In genomic region chr7:151518105-151518780, GRCh38 we compare ENCODE assay signal across 8 cellular contexts. TPM values are rescaled to one million over a fixed set of nuclear protein-coding genes. Genes with fewer than 3 reads are reported as not detected.
DNase-seq lines count a peak whose midpoint lies in the region; ATAC-seq, FAIRE-seq and TF ChIP-seq lines count a peak whose summit lies in the region.

No MANE protein-coding gene starts in this region.

- H3K27me3 ChIP-seq in HepG2 (ENCODE audit: control insufficient read depth in 1 of 2, insufficient read depth in 2 of 2, low read length in 2 of 2): no peaks in the 10 kb centered on the region; a peak in 1 of 5 replicates

- BruUV-seq in HepG2 (replicated peaks; lab: Mats Ljungman, UMichigan): TSS peak; percentile 76

- peak overlapping the region; percentile 94 for H3K4me2 ChIP-seq in HepG2 (ENCODE audit: low read depth, low read length)

- H3K9ac ChIP-seq in HepG2 (ENCODE audit: insufficient read depth, low read depth, low read length): peak overlapping the region; percentile 92

- H3K9me3 ChIP-seq in HepG2 (ENCODE audit: low read length): no peaks in the 10 kb centered on the region

- H3K4me1 ChIP-seq in HepG2 (ENCODE audit: insufficient read depth, low read length): peaks cover 54% of the 10 kb centered on the region

- H3K27ac ChIP-seq in HepG2 (ENCODE audit: extremely low read length, insufficient read depth, low read length): peak overlapping the region; percentile 80

- H3K36me3 ChIP-seq in HepG2 (replicated peaks in 1 of 2; ENCODE audit: control insufficient read depth in 1 of 2, insufficient read depth in 2 of 2, low read length in 2 of 2): no peaks in the 10 kb centered on the region

- H4K20me1 ChIP-seq in HepG2 (ENCODE audit: insufficient read depth, low read length): peaks cover 54% of the 10 kb centered on the region

- in situ Hi-C loops in HepG2 (cut with HindIII; ENCODE audit: extremely low pct_ligation_motif_present, low pct_unique_long_range_greater_than_20kb): no loop called here

- H3K4me3 ChIP-seq in choroid plexus epithelial cell (ENCODE audit: low read depth, low read length): peak overlapping the region; percentile 72
- H3K4me3 ChIP-seq in HepG2 (replicated peaks in 1 of 3; ENCODE audit: insufficient read depth in 1 of 3, low read depth in 2 of 3, low read length in 3 of 3): peak overlapping the region; percentile 64 to 89 (median 75)

- CTCF ChIA-PET in HepG2 (lab: Yijun Ruan, JAX; ENCODE audit: low intra/inter-chr PET ratio, low total read pairs): no interaction called here

- no peak for TF ChIP-seq CTCF in choroid plexus epithelial cell (conservative IDR thresholded peaks at IDR 0.05; ENCODE audit: low read depth, low read length)
- peak; percentile 51 for TF ChIP-seq CTCF in HepG2 (CRISPR knock-in tag; IDR thresholded peaks at IDR 0.05)

- peak in 1 of 2 experiments; percentile 51; a peak in 1 of 4 replicates for TF ChIP-seq POLR2A in HepG2 (IDR thresholded peaks at IDR 0.05; ENCODE audit: insufficient read depth in 1 of 2, low read depth in 2 of 2, low read length in 2 of 2)

- TF ChIP-seq EP300 in HepG2 (IDR thresholded peaks at IDR 0.05; ENCODE audit: low read depth in 2 of 2, low read length in 2 of 2) (no peak), HepG2 (CRISPR knock-in tag; IDR thresholded peaks at IDR 0.05; ENCODE audit: borderline replicate concordance) (no peak)

- DNase-seq in AG20443 (ENCODE audit: low spot score): peak; percentile 25
- peak; percentile 73 for DNase-seq in HT1080 (ENCODE audit: low read depth)
- peak; percentile 53 for DNase-seq in activated CD4-positive, CD25-positive, alpha-beta regulatory T cell treated with anti-CD3 and anti-CD28 coated beads, Interleukin-2, amount 50 U/mL, for 72 hours
- DNase-seq in choroid plexus epithelial cell (ENCODE audit: low read depth): peak; percentile 56
- DNase-seq in HepG2 (ENCODE audit: low spot score): peak; percentile 44
- DNase-seq in stimulated activated CD4-positive, alpha-beta T cell treated with anti-CD3 and anti-CD28 coated beads, Interleukin-4, amount 100 ng/mL, for 4 hours: peak; percentile 37 to 63

- peak; percentile 58 for ATAC-seq in HepG2
- no peak for ATAC-seq in HG02884 (IDR thresholded peaks at IDR 0.05; ENCODE audit: unreplicated experiment)
- no peak for ATAC-seq in GM18909 (IDR thresholded peaks at IDR 0.05; ENCODE audit: poor library complexity, unreplicated experiment)

- no peak; the same call in 1 of the 2 replicates for TF ChIP-seq RAD21 in HepG2 (CRISPR knock-in tag; IDR thresholded peaks at IDR 0.05)

- no peak overlapping the region for H2AFZ ChIP-seq in HepG2 (ENCODE audit: low read length)

- no peak for FAIRE-seq in HepG2 (lab: Jason Lieb, UNC)

- POLR2A ChIA-PET in HepG2 (lab: Yijun Ruan, JAX): no interaction called here

- H3K79me2 ChIP-seq in HepG2 (ENCODE audit: insufficient read depth, low read length): peaks cover 57% of the 10 kb centered on the region

- WGBS in HepG2 (ENCODE audit: low lambda C conversion rate): 3% methylated on average over 29 of the region's 30 CpGs

- intact Hi-C loops in HepG2 (cut with micrococcal nuclease; ENCODE audit: unreplicated experiment): no loop called here

TF ChIP-seq in HepG2, 621 proteins besides CTCF, POLR2A, EP300 and RAD21 (continues in another document):
- TF ChIP-seq IKZF1 (IDR thresholded peaks at IDR 0.05): no peak
- no peak for TF ChIP-seq NR2F6 (IDR thresholded peaks at IDR 0.05)
- no peak for TF ChIP-seq NR2F6 (CRISPR knock-in tag; IDR thresholded peaks at IDR 0.05)
- no peak for TF ChIP-seq ZNF34 (CRISPR knock-in tag; IDR thresholded peaks at IDR 0.05; ENCODE audit: borderline replicate concordance)
- 0 out of 2 replicates have a peak, but pooled peaks have one; percentile 22 for TF ChIP-seq PPARG (CRISPR knock-in tag; conservative IDR thresholded peaks at IDR 0.05)
- TF ChIP-seq, protein P1, sequence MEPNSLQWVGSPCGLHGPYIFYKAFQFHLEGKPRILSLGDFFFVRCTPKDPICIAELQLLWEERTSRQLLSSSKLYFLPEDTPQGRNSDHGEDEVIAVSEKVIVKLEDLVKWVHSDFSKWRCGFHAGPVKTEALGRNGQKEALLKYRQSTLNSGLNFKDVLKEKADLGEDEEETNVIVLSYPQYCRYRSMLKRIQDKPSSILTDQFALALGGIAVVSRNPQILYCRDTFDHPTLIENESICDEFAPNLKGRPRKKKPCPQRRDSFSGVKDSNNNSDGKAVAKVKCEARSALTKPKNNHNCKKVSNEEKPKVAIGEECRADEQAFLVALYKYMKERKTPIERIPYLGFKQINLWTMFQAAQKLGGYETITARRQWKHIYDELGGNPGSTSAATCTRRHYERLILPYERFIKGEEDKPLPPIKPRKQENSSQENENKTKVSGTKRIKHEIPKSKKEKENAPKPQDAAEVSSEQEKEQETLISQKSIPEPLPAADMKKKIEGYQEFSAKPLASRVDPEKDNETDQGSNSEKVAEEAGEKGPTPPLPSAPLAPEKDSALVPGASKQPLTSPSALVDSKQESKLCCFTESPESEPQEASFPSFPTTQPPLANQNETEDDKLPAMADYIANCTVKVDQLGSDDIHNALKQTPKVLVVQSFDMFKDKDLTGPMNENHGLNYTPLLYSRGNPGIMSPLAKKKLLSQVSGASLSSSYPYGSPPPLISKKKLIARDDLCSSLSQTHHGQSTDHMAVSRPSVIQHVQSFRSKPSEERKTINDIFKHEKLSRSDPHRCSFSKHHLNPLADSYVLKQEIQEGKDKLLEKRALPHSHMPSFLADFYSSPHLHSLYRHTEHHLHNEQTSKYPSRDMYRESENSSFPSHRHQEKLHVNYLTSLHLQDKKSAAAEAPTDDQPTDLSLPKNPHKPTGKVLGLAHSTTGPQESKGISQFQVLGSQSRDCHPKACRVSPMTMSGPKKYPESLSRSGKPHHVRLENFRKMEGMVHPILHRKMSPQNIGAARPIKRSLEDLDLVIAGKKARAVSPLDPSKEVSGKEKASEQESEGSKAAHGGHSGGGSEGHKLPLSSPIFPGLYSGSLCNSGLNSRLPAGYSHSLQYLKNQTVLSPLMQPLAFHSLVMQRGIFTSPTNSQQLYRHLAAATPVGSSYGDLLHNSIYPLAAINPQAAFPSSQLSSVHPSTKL (CRISPR knock-in tag; IDR thresholded peaks at IDR 0.05): 0 out of 2 replicates have a peak, but pooled peaks have one; percentile 13
- no peak for TF ChIP-seq RXRB (CRISPR knock-in tag; IDR thresholded peaks at IDR 0.05; ENCODE audit: borderline replicate concordance)
- no peak for TF ChIP-seq KLF15 (CRISPR knock-in tag; IDR thresholded peaks at IDR 0.05; ENCODE audit: borderline replicate concordance)
- TF ChIP-seq PCBP2 (optimal IDR thresholded peaks at IDR 0.05; ENCODE audit: low read depth, low read length, poor library complexity, severe bottlenecking): no peak
- no peak for TF ChIP-seq HNRNPLL (IDR thresholded peaks at IDR 0.05; ENCODE audit: low read depth, low read length, poor library complexity, severe bottlenecking)
- TF ChIP-seq ZNF670 (CRISPR knock-in tag; IDR thresholded peaks at IDR 0.05; ENCODE audit: borderline replicate concordance): no peak
- TF ChIP-seq SIX4 (CRISPR knock-in tag; IDR thresholded peaks at IDR 0.05): no peak
- peak; percentile 13; the same call in 1 of the 2 replicates for TF ChIP-seq ETV5 (CRISPR knock-in tag; IDR thresholded peaks at IDR 0.05; ENCODE audit: borderline replicate concordance)
- TF ChIP-seq CCDC6 (CRISPR knock-in tag; IDR thresholded peaks at IDR 0.05): peak; percentile 38; the same call in 1 of the 2 replicates
- TF ChIP-seq MYC (CRISPR knock-in tag; IDR thresholded peaks at IDR 0.05; ENCODE audit: borderline replicate concordance): peak; percentile 33; the same call in 1 of the 2 replicates
- no peak for TF ChIP-seq SRY (CRISPR knock-in tag; IDR thresholded peaks at IDR 0.05)
- no peak for TF ChIP-seq ZNF121 (CRISPR knock-in tag; IDR thresholded peaks at IDR 0.05)

RNA-seq across cellular contexts. Expression of gene RHEB, which starts 1.5 kb away (rescaled TPM):
- 108 and 120 TPM in 2 replicates for total RNA-seq in HT1080 (2014; rRNA removed; shearing (Covaris generic))
- polyA plus RNA-seq in HT1080 (2015; cell fraction: cytosol; rRNA removed): 221 and 230 TPM in 2 replicates
- 87.0 and 99.7 TPM in 2 replicates for polyA plus RNA-seq in HT1080 (2015; cell fraction: nucleus; rRNA removed)
- total RNA-seq in HepG2 (2016; rRNA removed; fragmentation: Illumina TruSeq; extraction: Trizol): 77.6 and 90.9 TPM in 2 replicates
- 70.9 and 80.9 TPM in 2 replicates for total RNA-seq in HepG2 (2016; cell fraction: cytosol; rRNA removed; fragmentation: Illumina TruSeq; extraction: Trizol; ENCODE audit: low read depth)
- 75.1 and 83.8 TPM in 2 replicates for total RNA-seq in HepG2 (2016; cell fraction: insoluble cytoplasmic fraction; rRNA removed; fragmentation: Illumina TruSeq; extraction: Trizol)
- 105 and 115 TPM in 2 replicates for total RNA-seq in HepG2 (2016; cell fraction: membrane; rRNA removed; fragmentation: Illumina TruSeq; extraction: Trizol)
- 29.7 and 32.4 TPM in 2 replicates for total RNA-seq in HepG2 (2016; cell fraction: nucleus; rRNA removed; fragmentation: Illumina TruSeq; extraction: Trizol)
- 37.2 and 55.0 TPM in 2 replicates for polyA plus RNA-seq in HepG2 (2011; rRNA removed)
- 20.7 and 28.6 TPM in 2 replicates for polyA plus RNA-seq in HepG2 (2011; cell fraction: cytosol; rRNA removed)
- polyA plus RNA-seq in HepG2 (2011; cell fraction: nucleus; rRNA removed): 7.2 and 8.6 TPM in 2 replicates
- 61.6 and 83.9 TPM in 2 replicates for polyA plus RNA-seq in HepG2 (2012)
- polyA plus RNA-seq in HepG2 (2016; cell fraction: cytosol; fragmentation: Illumina TruSeq; extraction: Trizol; ENCODE audit: low read depth): 82.9 and 126 TPM in 2 replicates
- 120 and 127 TPM in 2 replicates for polyA plus RNA-seq in HepG2 (2016; cell fraction: insoluble cytoplasmic fraction; fragmentation: Illumina TruSeq; extraction: Trizol; ENCODE audit: low read depth)
- 109 and 144 TPM in 2 replicates for polyA plus RNA-seq in HepG2 (2016; cell fraction: membrane; fragmentation: Illumina TruSeq; extraction: Trizol; ENCODE audit: low read depth)
- polyA plus RNA-seq in HepG2 (2016; cell fraction: nucleus; fragmentation: Illumina TruSeq; extraction: Trizol; ENCODE audit: insufficient read depth, low read depth): 75.2 and 77.3 TPM in 2 replicates
- polyA minus RNA-seq in HepG2 (2011; rRNA and poly(A)+ RNA removed; ENCODE audit: low replicate concordance): 5.0 and 15.8 TPM in 2 replicates
- 22.2 and 27.0 TPM in 2 replicates for polyA minus RNA-seq in HepG2 (2011; cell fraction: cytosol; rRNA and poly(A)+ RNA removed)
- 18.4 and 21.8 TPM in 2 replicates for polyA minus RNA-seq in HepG2 (2011; cell fraction: nucleus; rRNA and poly(A)+ RNA removed)
